Comparison of ENCODE assay signal across 1 cellular context in the genomic region with DNA sequence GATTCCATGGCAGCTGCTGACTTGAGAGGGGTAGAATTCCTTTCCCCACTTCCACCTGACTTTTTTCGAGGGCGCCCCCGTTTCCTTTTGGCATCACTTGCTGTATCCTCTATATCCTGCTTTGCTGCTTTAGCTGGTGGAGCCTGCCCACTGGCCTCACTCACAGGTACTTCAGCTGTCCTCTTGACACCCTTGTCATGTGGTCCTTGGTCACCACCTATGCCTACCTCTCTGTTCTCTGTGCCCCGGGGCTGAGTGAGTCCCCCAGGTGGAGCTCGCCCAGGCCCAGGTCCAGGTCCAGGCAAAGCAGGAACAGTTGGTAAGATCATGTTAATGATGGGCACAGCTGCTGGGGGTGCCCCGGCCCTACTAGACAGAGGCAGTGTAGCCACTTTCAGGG.
TF ChIP-seq lines count a peak whose summit lies in the region.

No MANE protein-coding gene starts in this region.

TF ChIP-seq in IMR-90, 13 proteins besides CTCF, POLR2A, EP300 and RAD21:
- TF ChIP-seq CEBPB (IDR thresholded peaks at IDR 0.05; ENCODE audit: low read depth, low read length) = no peak
- TF ChIP-seq BHLHE40 (IDR thresholded peaks at IDR 0.05; ENCODE audit: low read depth, low read length) = no peak
- TF ChIP-seq MXI1 (IDR thresholded peaks at IDR 0.05; ENCODE audit: borderline replicate concordance, low read depth, low read length) = no peak
- no peak for TF ChIP-seq RFX5 (IDR thresholded peaks at IDR 0.05; ENCODE audit: low read depth, low read length)
- no peak for TF ChIP-seq SMC3 (IDR thresholded peaks at IDR 0.05; ENCODE audit: low read depth, low read length)
- no peak for TF ChIP-seq FOS (IDR thresholded peaks at IDR 0.05; ENCODE audit: low read depth, low read length)
- no peak for TF ChIP-seq NFE2L2 (IDR thresholded peaks at IDR 0.05; ENCODE audit: low read depth, low read length)
- no peak for TF ChIP-seq MAZ (IDR thresholded peaks at IDR 0.05; ENCODE audit: borderline replicate concordance, low read depth, low read length)
- TF ChIP-seq RCOR1 (IDR thresholded peaks at IDR 0.05; ENCODE audit: insufficient replicate concordance, low read length) = no peak
- no peak for TF ChIP-seq MAFK (IDR thresholded peaks at IDR 0.05; ENCODE audit: low read depth, low read length)
